Comparison of ENCODE assay signal across 1 cellular context in the genomic region with DNA sequence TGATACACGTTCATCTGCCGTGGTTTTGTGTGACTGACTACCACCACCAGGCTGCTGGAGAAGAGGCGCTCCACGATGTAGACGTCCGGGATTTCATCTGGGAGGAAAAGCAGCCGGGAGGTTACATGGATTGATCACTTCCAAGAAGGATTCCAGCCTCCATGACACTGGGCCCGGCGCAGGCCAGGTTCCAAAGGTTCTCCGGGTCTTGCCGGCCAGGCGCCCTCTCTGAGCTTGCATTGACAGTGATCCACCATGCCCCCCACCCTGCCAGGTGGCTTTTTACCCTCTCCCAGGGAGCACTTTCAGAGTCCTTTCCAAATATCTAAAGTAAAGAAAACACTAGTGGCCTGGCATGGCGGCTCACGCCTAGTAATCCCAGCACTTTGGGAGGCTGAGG.
TF ChIP-seq lines count a peak whose summit lies in the region.

No MANE protein-coding gene starts in this region.

TF ChIP-seq in GM23338, 12 proteins besides CTCF, POLR2A, EP300 and RAD21 (continued from another document):
- TF ChIP-seq, protein P1, sequence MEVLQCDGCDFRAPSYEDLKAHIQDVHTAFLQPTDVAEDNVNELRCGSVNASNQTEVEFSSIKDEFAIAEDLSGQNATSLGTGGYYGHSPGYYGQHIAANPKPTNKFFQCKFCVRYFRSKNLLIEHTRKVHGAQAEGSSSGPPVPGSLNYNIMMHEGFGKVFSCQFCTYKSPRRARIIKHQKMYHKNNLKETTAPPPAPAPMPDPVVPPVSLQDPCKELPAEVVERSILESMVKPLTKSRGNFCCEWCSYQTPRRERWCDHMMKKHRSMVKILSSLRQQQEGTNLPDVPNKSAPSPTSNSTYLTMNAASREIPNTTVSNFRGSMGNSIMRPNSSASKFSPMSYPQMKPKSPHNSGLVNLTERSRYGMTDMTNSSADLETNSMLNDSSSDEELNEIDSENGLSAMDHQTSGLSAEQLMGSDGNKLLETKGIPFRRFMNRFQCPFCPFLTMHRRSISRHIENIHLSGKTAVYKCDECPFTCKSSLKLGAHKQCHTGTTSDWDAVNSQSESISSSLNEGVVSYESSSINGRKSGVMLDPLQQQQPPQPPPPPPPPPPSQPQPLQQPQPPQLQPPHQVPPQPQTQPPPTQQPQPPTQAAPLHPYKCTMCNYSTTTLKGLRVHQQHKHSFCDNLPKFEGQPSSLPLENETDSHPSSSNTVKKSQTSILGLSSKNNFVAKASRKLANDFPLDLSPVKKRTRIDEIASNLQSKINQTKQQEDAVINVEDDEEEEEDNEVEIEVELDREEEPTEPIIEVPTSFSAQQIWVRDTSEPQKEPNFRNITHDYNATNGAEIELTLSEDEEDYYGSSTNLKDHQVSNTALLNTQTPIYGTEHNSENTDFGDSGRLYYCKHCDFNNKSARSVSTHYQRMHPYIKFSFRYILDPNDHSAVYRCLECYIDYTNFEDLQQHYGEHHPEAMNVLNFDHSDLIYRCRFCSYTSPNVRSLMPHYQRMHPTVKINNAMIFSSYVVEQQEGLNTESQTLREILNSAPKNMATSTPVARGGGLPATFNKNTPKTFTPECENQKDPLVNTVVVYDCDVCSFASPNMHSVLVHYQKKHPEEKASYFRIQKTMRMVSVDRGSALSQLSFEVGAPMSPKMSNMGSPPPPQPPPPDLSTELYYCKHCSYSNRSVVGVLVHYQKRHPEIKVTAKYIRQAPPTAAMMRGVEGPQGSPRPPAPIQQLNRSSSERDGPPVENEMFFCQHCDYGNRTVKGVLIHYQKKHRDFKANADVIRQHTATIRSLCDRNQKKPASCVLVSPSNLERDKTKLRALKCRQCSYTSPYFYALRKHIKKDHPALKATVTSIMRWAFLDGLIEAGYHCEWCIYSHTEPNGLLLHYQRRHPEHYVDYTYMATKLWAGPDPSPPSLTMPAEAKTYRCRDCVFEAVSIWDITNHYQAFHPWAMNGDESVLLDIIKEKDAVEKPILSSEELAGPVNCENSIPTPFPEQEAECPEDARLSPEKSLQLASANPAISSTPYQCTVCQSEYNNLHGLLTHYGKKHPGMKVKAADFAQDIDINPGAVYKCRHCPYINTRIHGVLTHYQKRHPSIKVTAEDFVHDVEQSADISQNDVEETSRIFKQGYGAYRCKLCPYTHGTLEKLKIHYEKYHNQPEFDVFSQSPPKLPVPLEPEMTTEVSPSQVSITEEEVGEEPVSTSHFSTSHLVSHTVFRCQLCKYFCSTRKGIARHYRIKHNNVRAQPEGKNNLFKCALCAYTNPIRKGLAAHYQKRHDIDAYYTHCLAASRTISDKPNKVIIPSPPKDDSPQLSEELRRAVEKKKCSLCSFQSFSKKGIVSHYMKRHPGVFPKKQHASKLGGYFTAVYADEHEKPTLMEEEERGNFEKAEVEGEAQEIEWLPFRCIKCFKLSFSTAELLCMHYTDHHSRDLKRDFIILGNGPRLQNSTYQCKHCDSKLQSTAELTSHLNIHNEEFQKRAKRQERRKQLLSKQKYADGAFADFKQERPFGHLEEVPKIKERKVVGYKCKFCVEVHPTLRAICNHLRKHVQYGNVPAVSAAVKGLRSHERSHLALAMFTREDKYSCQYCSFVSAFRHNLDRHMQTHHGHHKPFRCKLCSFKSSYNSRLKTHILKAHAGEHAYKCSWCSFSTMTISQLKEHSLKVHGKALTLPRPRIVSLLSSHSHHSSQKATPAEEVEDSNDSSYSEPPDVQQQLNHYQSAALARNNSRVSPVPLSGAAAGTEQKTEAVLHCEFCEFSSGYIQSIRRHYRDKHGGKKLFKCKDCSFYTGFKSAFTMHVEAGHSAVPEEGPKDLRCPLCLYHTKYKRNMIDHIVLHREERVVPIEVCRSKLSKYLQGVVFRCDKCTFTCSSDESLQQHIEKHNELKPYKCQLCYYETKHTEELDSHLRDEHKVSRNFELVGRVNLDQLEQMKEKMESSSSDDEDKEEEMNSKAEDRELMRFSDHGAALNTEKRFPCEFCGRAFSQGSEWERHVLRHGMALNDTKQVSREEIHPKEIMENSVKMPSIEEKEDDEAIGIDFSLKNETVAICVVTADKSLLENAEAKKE (CRISPR knock-in tag; IDR thresholded peaks at IDR 0.05), result no peak
- TF ChIP-seq ZNF114 (CRISPR knock-in tag; IDR thresholded peaks at IDR 0.05) (no peak), EZH2 (IDR thresholded peaks at IDR 0.05; ENCODE audit: low read depth, unreplicated experiment) (no peak), POLR2AphosphoS5 (IDR thresholded peaks at IDR 0.05; ENCODE audit: low read depth) (no peak), JUNB (IDR thresholded peaks at IDR 0.05; ENCODE audit: unreplicated experiment) (no peak), ZNF331 (CRISPR knock-in tag; IDR thresholded peaks at IDR 0.05; ENCODE audit: low read depth) (no peak)
